Comparison of ENCODE assay signal across 28 cellular contexts in genomic region chrX:31039327-31039711, GRCh38. TPM values are rescaled to one million over a fixed set of nuclear protein-coding genes. Genes with fewer than 3 reads are reported as not detected.
DNase-seq lines count a peak whose midpoint lies in the region; ATAC-seq, FAIRE-seq and TF ChIP-seq lines count a peak whose summit lies in the region.
"Had no signal": no experiment of that assay in that cellular context is flagged by ENCODE, and none has a peak within 500 bp of the region (broad histone marks: within the 10 kb centered on the region; RNA-seq: fewer than 3 reads in every experiment).

No MANE protein-coding gene starts in this region.

- no peaks in the 10 kb centered on the region for H3K27me3 ChIP-seq in uterus
- H3K27me3 ChIP-seq: thyroid gland had no signal

- H3K4me1 ChIP-seq in uterus: no peaks in the 10 kb centered on the region
- H3K4me1 ChIP-seq: heart left ventricle, thyroid gland had no signal

- H3K4me3 Mint-ChIP-seq in CD14-positive monocyte: no peak overlapping the region
- H3K4me3 Mint-ChIP-seq: activated CD4-positive, alpha-beta T cell treated with anti-CD3 and anti-CD28 coated beads, Interleukin-2, amount 10 ng/mL, durations not matched to agents 24 days and 14 days; activated naive CD8-positive, alpha-beta T cell treated with anti-CD3 and anti-CD28 coated beads for 36 hours; HFFc6; naive B cell had no signal

- no peaks in the 10 kb centered on the region for H3K36me3 ChIP-seq in uterus
- H3K36me3 ChIP-seq: heart left ventricle, thyroid gland had no signal

- H3K27me3 Mint-ChIP-seq in CD14-positive monocyte (ENCODE audit: low read depth in 3 of 3): peaks cover 0 to 2% (median 1%) of the 10 kb centered on the region in 3 donors
- H3K27me3 Mint-ChIP-seq: activated CD4-positive, alpha-beta T cell treated with anti-CD3 and anti-CD28 coated beads, Interleukin-2, amount 10 ng/mL, durations not matched to agents 24 days and 14 days had no signal

- H3K4me1 Mint-ChIP-seq in CD14-positive monocyte: no peaks in the 10 kb centered on the region

- no peak overlapping the region for H3K4me3 ChIP-seq in uterus
- H3K4me3 ChIP-seq: GM23248, heart left ventricle, thyroid gland had no signal

- no peaks in the 10 kb centered on the region for H3K36me3 Mint-ChIP-seq in CD14-positive monocyte
- H3K36me3 Mint-ChIP-seq: activated naive CD8-positive, alpha-beta T cell treated with anti-CD3 and anti-CD28 coated beads for 36 hours; naive B cell had no signal

- no peak overlapping the region for H3K27ac ChIP-seq in uterus
- H3K27ac ChIP-seq: epithelial cell of prostate, GM23248, heart left ventricle, thyroid gland, VCaP had no signal

- H3K27ac Mint-ChIP-seq in CD14-positive monocyte: no peak overlapping the region
- H3K27ac Mint-ChIP-seq: activated CD4-positive, alpha-beta T cell treated with anti-CD3 and anti-CD28 coated beads, Interleukin-2, amount 10 ng/mL, durations not matched to agents 24 days and 14 days; activated naive CD8-positive, alpha-beta T cell treated with anti-CD3 and anti-CD28 coated beads for 36 hours; HFFc6 had no signal

- intact Hi-C loops in CD14-positive monocyte (cut with micrococcal nuclease) (no loop called here), uterus (cut with DNase I; ENCODE audit: low total_unique reads) (no loop called here)

- peak; percentile 45 for FAIRE-seq in GM19239 (lab: Jason Lieb, UNC)
- FAIRE-seq: small intestine had no signal

- peak; percentile 43 for ATAC-seq in HG02759 (IDR thresholded peaks at IDR 0.05; ENCODE audit: unreplicated experiment)

- peak; percentile 4 for TF ChIP-seq CTCF in CD14-positive monocyte (IDR thresholded peaks at IDR 0.05)
- no peak for TF ChIP-seq CTCF in uterus (IDR thresholded peaks at IDR 0.05)

- peaks cover 0 to 2% (median 0%) of the 10 kb centered on the region in 7 donors for H3K9me3 Mint-ChIP-seq in CD14-positive monocyte
- H3K9me3 Mint-ChIP-seq: activated CD4-positive, alpha-beta T cell treated with anti-CD3 and anti-CD28 coated beads, Interleukin-2, amount 10 ng/mL, durations not matched to agents 24 days and 14 days; activated naive CD8-positive, alpha-beta T cell treated with anti-CD3 and anti-CD28 coated beads for 36 hours; HFFc6 had no signal

- no peak for TF ChIP-seq POLR2A in uterus (IDR thresholded peaks at IDR 0.05)

- H3K9me3 ChIP-seq in uterus: no peaks in the 10 kb centered on the region
- H3K9me3 ChIP-seq: heart left ventricle, thyroid gland had no signal

- no peak for DNase-seq in CD14-positive monocyte (ENCODE audit: low spot score)
- no peak for DNase-seq in GM19239 (ENCODE audit: insufficient read length, low spot score)
- peak; percentile 1 for DNase-seq in NCI-H69 (lab: John Stamatoyannopoulos, UW)
- no peak for DNase-seq in NCI-H774 (lab: John Stamatoyannopoulos, UW)
- DNase-seq in NCI-H146 (lab: John Stamatoyannopoulos, UW): no peak
- no peak for DNase-seq in uterus
- no peak for DNase-seq in stimulated activated CD8-positive, alpha-beta memory T cell treated with anti-CD3 and anti-CD28 coated beads, Interleukin-4, amount 100 ng/mL, for 48 hours
- DNase-seq: DMS79; NCI-H2029; stimulated activated naive CD4-positive, alpha-beta T cell had no signal

RNA-seq across cellular contexts. Expression of gene FTHL17, which starts 32.5 kb away (rescaled TPM):
- polyA plus RNA-seq in CD14-positive monocyte: not detected
- total RNA-seq in uterus: not detected
- total RNA-seq: A172; activated CD4-positive, alpha-beta T cell treated with anti-CD3 and anti-CD28 coated beads, Interleukin-2, amount 10 ng/mL, durations not matched to agents 24 days and 14 days; activated naive CD8-positive, alpha-beta T cell treated with anti-CD3 and anti-CD28 coated beads for 36 hours; fibroblast of villous mesenchyme; GM23248; heart left ventricle; HFFc6; left colon; omental fat pad; renal cortical epithelial cell; RPMI7951; T-helper 2 cell treated with Interferon-gamma antibody and Interleukin-4, amounts not matched to agents 100 ng/mL and 5 ng/mL, for 36 hours; thyroid gland had no signal
- polyA plus RNA-seq: GM23248, heart left ventricle, small intestine had no signal
